ENCODE assay signal across 27 cellular contexts in the genomic region with DNA sequence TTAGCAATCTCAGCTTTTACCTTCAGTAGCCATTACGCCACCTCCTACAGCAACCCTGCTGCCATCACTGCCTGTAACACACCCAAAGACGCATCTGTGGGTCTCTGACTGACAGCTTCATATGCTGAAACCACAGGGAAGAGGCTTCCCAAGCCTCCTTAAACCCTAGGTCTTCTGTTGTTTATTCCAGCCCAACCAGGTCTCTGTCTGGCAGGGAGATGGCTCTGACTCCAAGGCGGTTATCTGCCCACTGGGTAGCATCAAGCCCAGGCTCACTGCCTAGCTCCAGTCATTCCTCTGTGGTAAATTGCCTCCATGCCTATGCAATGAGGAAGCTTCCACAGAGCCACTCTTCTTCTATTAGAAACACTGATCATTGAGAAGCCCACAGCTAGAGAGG.
"Had no signal": no experiment of that assay in that cellular context is flagged by ENCODE, and none has a peak within 500 bp of the region (broad histone marks: within the 10 kb centered on the region; RNA-seq: fewer than 3 reads in every experiment).

No MANE protein-coding gene starts in this region.

- H3K9me3 ChIP-seq: adrenal gland, ascending aorta, esophagus squamous epithelium had no signal

- H3K36me3 ChIP-seq: adrenal gland, ascending aorta, brain microvascular endothelial cell, esophagus squamous epithelium, gastroesophageal sphincter, heart right ventricle had no signal

- H3K4me3 ChIP-seq: adrenal gland, ascending aorta, esophagus squamous epithelium, gastroesophageal sphincter, heart right ventricle had no signal

- DNase-seq: activated CD4-positive, alpha-beta memory T cell treated with anti-CD3 and anti-CD28 coated beads, Interleukin-2, amount 10 ng/mL, durations not matched to agents 7 days and 5 days; activated CD4-positive, alpha-beta T cell treated with anti-CD3 and anti-CD28 coated beads for 1 hour; activated CD4-positive, alpha-beta T cell treated with anti-CD3 and anti-CD28 coated beads for 4 hours; activated CD4-positive, alpha-beta T cell treated with anti-CD3 and anti-CD28 coated beads, Interleukin-2, amount 10 ng/mL, durations not matched to agents 7 days and 5 days; activated CD4-positive, alpha-beta T cell treated with anti-CD3 and anti-CD28 coated beads, Interleukin-2, amount 50 U/mL, for 4 hours; activated CD8-positive, alpha-beta memory T cell treated with anti-CD3 and anti-CD28 coated beads for 24 hours; activated effector memory CD4-positive, alpha-beta T cell treated with Interleukin-2 at 50 U/mL for 16 hours; activated gamma-delta T cell treated with Interleukin-2 at 50 U/mL for 16 hours; activated naive CD4-positive, alpha-beta T cell treated with anti-CD3 and anti-CD28 coated beads for 36 hours; activated naive CD8-positive, alpha-beta T cell treated with anti-CD3 and anti-CD28 coated beads for 36 hours; activated naive CD8-positive, alpha-beta T cell treated with anti-CD3 and anti-CD28 coated beads, Interleukin-2, amount 50 U/mL, for 24 hours; activated T-cell treated with anti-CD3 and anti-CD28 coated beads, Interleukin-2, amount 50 U/mL, for 4 hours; adrenal gland; brain microvascular endothelial cell; caudate nucleus; cortex of kidney; dermis blood vessel endothelial cell; effector CD4-positive, alpha-beta T cell; effector memory CD8-positive, alpha-beta T cell; erythroblast; esophagus squamous epithelium; foreskin melanocyte; heart right ventricle; T-helper 2 cell had no signal

- H3K27me3 ChIP-seq: adrenal gland, ascending aorta, brain microvascular endothelial cell, esophagus squamous epithelium, gastroesophageal sphincter had no signal

- H3K27ac ChIP-seq: adrenal gland, ascending aorta, brain microvascular endothelial cell, esophagus squamous epithelium, gastroesophageal sphincter, VCaP had no signal
